Comparison of ENCODE assay signal across 11 cellular contexts in the genomic region with DNA sequence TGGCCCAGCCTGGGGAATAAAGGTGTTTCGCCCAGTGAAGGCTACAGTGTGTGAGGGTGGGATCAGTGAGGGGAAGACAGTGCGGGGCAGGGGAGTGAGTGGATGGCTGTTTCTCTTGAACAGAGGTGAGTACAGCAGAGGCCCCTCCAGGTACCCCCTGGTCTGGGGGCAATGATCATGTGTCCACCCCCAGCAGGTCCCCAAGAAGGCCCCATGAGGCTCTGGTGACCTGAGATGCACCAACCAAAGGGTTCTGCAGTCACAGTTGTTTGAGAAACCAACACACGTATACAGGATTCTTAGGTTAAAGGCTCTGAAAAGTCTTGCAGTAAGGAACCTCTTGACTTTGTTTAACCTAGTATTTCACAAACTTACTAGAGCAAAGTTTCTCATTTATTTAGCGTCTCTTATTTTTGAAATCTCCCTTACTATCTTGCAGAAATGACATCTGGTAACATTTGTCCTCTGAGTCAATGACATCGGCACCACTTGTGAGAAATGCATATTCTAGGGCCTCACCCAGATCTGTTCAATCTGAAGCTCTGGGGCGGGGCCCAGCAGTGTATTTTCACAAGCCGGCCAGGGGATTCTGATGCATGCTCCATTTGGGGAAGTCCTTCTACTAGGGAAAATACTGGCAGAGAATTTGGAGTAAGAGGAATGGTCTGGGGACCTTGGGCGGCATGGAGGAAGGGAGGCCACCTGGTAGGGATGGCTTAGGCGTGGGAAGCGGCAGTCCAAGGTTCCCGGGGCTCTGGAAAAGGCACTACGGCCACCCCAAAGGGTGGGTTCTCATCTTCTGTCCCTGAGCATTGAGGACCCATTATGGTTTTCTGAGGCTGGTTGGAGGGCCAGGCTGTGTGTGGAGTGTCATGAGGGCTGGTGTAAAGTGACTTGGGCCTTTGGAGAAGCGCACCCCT.
DNase-seq lines count a peak whose midpoint lies in the region; ATAC-seq and TF ChIP-seq lines count a peak whose summit lies in the region.
"Had no signal": no experiment of that assay in that cellular context is flagged by ENCODE, and none has a peak within 500 bp of the region (broad histone marks: within the 10 kb centered on the region; RNA-seq: fewer than 3 reads in every experiment).

No MANE protein-coding gene starts in this region.

- no peaks in the 10 kb centered on the region for H3K9me3 ChIP-seq in duodenal mucosa (ENCODE audit: control insufficient read depth in 1 of 2, low read length in 2 of 2)
- no peaks in the 10 kb centered on the region for H3K9me3 ChIP-seq in aorta (ENCODE audit: control insufficient read depth, low read length)
- H3K9me3 ChIP-seq in OCI-LY7 (ENCODE audit: low read length), result no peaks in the 10 kb centered on the region
- H3K9me3 ChIP-seq: mucosa of descending colon had no signal

- H2AFZ ChIP-seq in OCI-LY7 (ENCODE audit: low read length), result no peak overlapping the region

- ATAC-seq in Right ventricle myocardium superior (ENCODE audit: poor library complexity) (no peak), aorta (ENCODE audit: low FRiP score) (no peak), HG02884 (IDR thresholded peaks at IDR 0.05; ENCODE audit: unreplicated experiment) (no peak), HG03521 (IDR thresholded peaks at IDR 0.05; ENCODE audit: unreplicated experiment) (no peak)
- ATAC-seq in natural killer cell treated with Interleukin-12 subunit alpha and Interleukin-12 subunit beta and Interleukin-15 and Interleukin-18, amount 100 ng/mL, for 72 hours, result no peak

- H3K79me2 ChIP-seq in OCI-LY7 (ENCODE audit: insufficient read depth, low read depth, low read length), result no peaks in the 10 kb centered on the region

- peak overlapping the region; percentile 79 for H3K4me3 Mint-ChIP-seq in natural killer cell treated with Interleukin-12 subunit alpha and Interleukin-12 subunit beta and Interleukin-15 and Interleukin-18, amount 100 ng/mL, for 72 hours

- H3K27ac Mint-ChIP-seq in natural killer cell treated with Interleukin-12 subunit alpha and Interleukin-12 subunit beta and Interleukin-15 and Interleukin-18, amount 100 ng/mL, for 72 hours, result peak overlapping the region; percentile 21 to 45

- 83 to 93% methylated on average over 13 of the region's 13 CpGs for WGBS in aorta, 2 donors

- CTCF ChIA-PET in OCI-LY7 (lab: Charles Lee; ENCODE audit: unreplicated experiment), result no interaction called here

- H3K27me3 ChIP-seq in duodenal mucosa (ENCODE audit: control insufficient read depth in 1 of 2, insufficient read depth in 2 of 2, low read length in 2 of 2) (no peaks in the 10 kb centered on the region), aorta (ENCODE audit: control insufficient read depth in 1 of 2, insufficient read depth in 2 of 2, low read length in 1 of 2) (no peaks in the 10 kb centered on the region)

- POLR2A ChIA-PET in OCI-LY7 (lab: Charles Lee), result no interaction called here

- BruUV-seq in OCI-LY7 (replicated peaks; lab: Mats Ljungman, UMichigan), result no TSS peak

- no peaks in the 10 kb centered on the region for H3K36me3 ChIP-seq in duodenal mucosa (ENCODE audit: control insufficient read depth in 1 of 2, insufficient read depth in 2 of 2, low read length in 2 of 2)
- H3K36me3 ChIP-seq in aorta (ENCODE audit: control insufficient read depth in 1 of 2, insufficient read depth in 2 of 2, low read length in 1 of 2), result no peaks in the 10 kb centered on the region
- H3K36me3 ChIP-seq in OCI-LY7 (ENCODE audit: insufficient read depth, low read length), result no peaks in the 10 kb centered on the region

- intact Hi-C loops in Right ventricle myocardium superior (cut with DNase I), result no loop called here
- intact Hi-C loops in cardiac septum (cut with DNase I), result no loop called here
- intact Hi-C loops in aorta (cut with DNase I), result loop anchor here in 1 of 2 donors (10.0 kb wide), 1 partner anchor 114 kb away; no protein-coding TSS in a partner anchor
- intact Hi-C loops in OCI-LY7 (cut with micrococcal nuclease; ENCODE audit: unreplicated experiment), result no loop called here

- H3K9ac ChIP-seq in duodenal mucosa (ENCODE audit: low read depth in 1 of 2, low read length in 2 of 2), result peak overlapping the region; percentile 63 to 68

- H3K9me3 Mint-ChIP-seq in natural killer cell treated with Interleukin-12 subunit alpha and Interleukin-12 subunit beta and Interleukin-15 and Interleukin-18, amount 100 ng/mL, for 72 hours, result no peaks in the 10 kb centered on the region

- H3K27me3 Mint-ChIP-seq in natural killer cell treated with Interleukin-12 subunit alpha and Interleukin-12 subunit beta and Interleukin-15 and Interleukin-18, amount 100 ng/mL, for 72 hours, result no peaks in the 10 kb centered on the region

- H3K27ac ChIP-seq in duodenal mucosa (ENCODE audit: low read depth, low read length) (no peak overlapping the region), aorta (ENCODE audit: low read depth in 1 of 2, low read length in 2 of 2) (peak overlapping the region; percentile 15 to 79), OCI-LY7 (ENCODE audit: low read depth, low read length, poor library complexity, severe bottlenecking) (no peak overlapping the region)

- TF ChIP-seq CTCF in OCI-LY7 (conservative IDR thresholded peaks at IDR 0.05; ENCODE audit: low read length), result no peak

- H3K4me1 ChIP-seq in duodenal mucosa (ENCODE audit: control insufficient read depth in 1 of 2, insufficient read depth in 2 of 2, low read length in 2 of 2) (peaks cover 19 to 35% of the 10 kb centered on the region in 2 donors), aorta (ENCODE audit: control insufficient read depth in 1 of 2, insufficient read depth in 2 of 2, low read length in 2 of 2) (no peaks in the 10 kb centered on the region), OCI-LY7 (ENCODE audit: insufficient read depth, low read length, poor library complexity, severe bottlenecking) (no peaks in the 10 kb centered on the region)

- no peak overlapping the region for H3K4me2 ChIP-seq in OCI-LY7 (ENCODE audit: low read length)

- H3K9me2 ChIP-seq in OCI-LY7 (ENCODE audit: insufficient read depth, low read length), result no peaks in the 10 kb centered on the region

- no peaks in the 10 kb centered on the region for H3K36me3 Mint-ChIP-seq in natural killer cell treated with Interleukin-12 subunit alpha and Interleukin-12 subunit beta and Interleukin-15 and Interleukin-18, amount 100 ng/mL, for 72 hours

- H4K20me1 ChIP-seq in OCI-LY7 (ENCODE audit: insufficient read depth, low read length), result no peaks in the 10 kb centered on the region

- peak; percentile 23 for DNase-seq in Right ventricle myocardium superior
- no peak for DNase-seq in cardiac septum (ENCODE audit: low spot score)
- no peak for DNase-seq in natural killer cell treated with Interleukin-12 subunit alpha and Interleukin-12 subunit beta and Interleukin-15 and Interleukin-18, amount 100 ng/mL, for 72 hours (ENCODE audit: low spot score)
- no peak for DNase-seq in aorta
- no peak for DNase-seq in OCI-LY7 (ENCODE audit: low spot score)
- DNase-seq: IMR-90, SHP77 treated with DMSO at 0.1 percent for 48 hours had no signal

- H3K4me3 ChIP-seq in duodenal mucosa (ENCODE audit: low read depth in 1 of 2, low read length in 2 of 2) (peak overlapping the region; percentile 57 to 62), aorta (ENCODE audit: low read length in 2 of 2) (no peak overlapping the region), OCI-LY7 (ENCODE audit: low read depth, low read length, poor library complexity, severe bottlenecking) (no peak overlapping the region)
- H3K4me3 ChIP-seq: mucosa of descending colon had no signal

- H3K4me1 Mint-ChIP-seq in natural killer cell treated with Interleukin-12 subunit alpha and Interleukin-12 subunit beta and Interleukin-15 and Interleukin-18, amount 100 ng/mL, for 72 hours (ENCODE audit: low read depth in 2 of 2), result peaks cover 8 to 17% of the 10 kb centered on the region in 2 donors

Comparison
In these comparisons a context has a peak if more than half of its experiments do, and no peak if none do; other contexts are left out.
1. H3K27ac ChIP-seq: peak in aorta (2 of 2); none in duodenal mucosa (single experiment) and OCI-LY7 (single experiment).
2. H3K4me3 ChIP-seq: peak in duodenal mucosa (2 of 2); none in aorta (0 of 2) and OCI-LY7 (single experiment).